ENCODE assay signal across 18 cellular contexts in genomic region chr2:96231316-96231715, GRCh38. TPM values are rescaled to one million over a fixed set of nuclear protein-coding genes. Genes with fewer than 3 reads are reported as not detected.
DNase-seq lines count a peak whose midpoint lies in the region; ATAC-seq, FAIRE-seq and TF ChIP-seq lines count a peak whose summit lies in the region.
"Had no signal": no experiment of that assay in that cellular context is flagged by ENCODE, and none has a peak within 500 bp of the region (broad histone marks: within the 10 kb centered on the region; RNA-seq: fewer than 3 reads in every experiment).

No MANE protein-coding gene starts in this region.

- FAIRE-seq in HepG2 (lab: Jason Lieb, UNC), result no peak
- FAIRE-seq: A204.1 had no signal

- no peaks in the 10 kb centered on the region for H3K27me3 Mint-ChIP-seq in dendritic cell treated with granulocyte-macrophage colony-stimulating factor and Interleukin-4, amounts not matched to agents 40 ng/mL and 50 ng/mL, for 4 days
- H3K27me3 Mint-ChIP-seq in neural crest cell (ENCODE audit: low read depth), result no peaks in the 10 kb centered on the region

- H3K27ac Mint-ChIP-seq in dendritic cell treated with granulocyte-macrophage colony-stimulating factor and Interleukin-4, amounts not matched to agents 40 ng/mL and 50 ng/mL, for 4 days, result peak overlapping the region; percentile 21
- H3K27ac Mint-ChIP-seq in neural crest cell (ENCODE audit: unreplicated experiment), result peak overlapping the region; percentile 37
- H3K27ac Mint-ChIP-seq: CD14-positive monocyte; CD8-positive, alpha-beta T cell had no signal

- no TSS peak for BruUV-seq in HepG2 (replicated peaks; lab: Mats Ljungman, UMichigan)

- TF ChIP-seq RAD21 in HepG2 (CRISPR knock-in tag; IDR thresholded peaks at IDR 0.05), result no peak

- no peak for TF ChIP-seq CTCF in OCI-LY1 (IDR thresholded peaks at IDR 0.05; ENCODE audit: low read length)
- no peak for TF ChIP-seq CTCF in neural crest cell (conservative IDR thresholded peaks at IDR 0.05)
- no peak for TF ChIP-seq CTCF in upper lobe of right lung (IDR thresholded peaks at IDR 0.05)
- no peak for TF ChIP-seq CTCF in HepG2 (CRISPR knock-in tag; IDR thresholded peaks at IDR 0.05)

- TF ChIP-seq EP300 in HepG2 (IDR thresholded peaks at IDR 0.05; ENCODE audit: low read depth in 2 of 2, low read length in 2 of 2) (no peak), HepG2 (CRISPR knock-in tag; IDR thresholded peaks at IDR 0.05; ENCODE audit: borderline replicate concordance) (no peak)

- H4K20me1 ChIP-seq in OCI-LY1 (ENCODE audit: insufficient read depth, low read length), result no peaks in the 10 kb centered on the region
- no peaks in the 10 kb centered on the region for H4K20me1 ChIP-seq in HepG2 (ENCODE audit: insufficient read depth, low read length)
- H4K20me1 ChIP-seq: BLaER1 had no signal

- peaks cover 6% of the 10 kb centered on the region for H3K36me3 Mint-ChIP-seq in dendritic cell treated with granulocyte-macrophage colony-stimulating factor and Interleukin-4, amounts not matched to agents 40 ng/mL and 50 ng/mL, for 4 days (ENCODE audit: low read depth)
- no peaks in the 10 kb centered on the region for H3K36me3 Mint-ChIP-seq in neural crest cell (ENCODE audit: low read depth)

- H2AFZ ChIP-seq in OCI-LY1 (ENCODE audit: low read length), result no peak overlapping the region
- no peak overlapping the region for H2AFZ ChIP-seq in HepG2 (ENCODE audit: low read length)

- H3K9ac ChIP-seq in OCI-LY1 (ENCODE audit: low read length), result no peak overlapping the region
- no peak overlapping the region for H3K9ac ChIP-seq in HepG2 (ENCODE audit: insufficient read depth, low read depth, low read length)
- H3K9ac ChIP-seq: BLaER1 had no signal

- no peak for ATAC-seq in upper lobe of right lung
- no peak for ATAC-seq in HepG2
- ATAC-seq: CD8-positive, alpha-beta T cell had no signal

- in situ Hi-C loops in HepG2 (cut with HindIII; ENCODE audit: extremely low pct_ligation_motif_present, low pct_unique_long_range_greater_than_20kb), result no loop called here

- H3K79me2 ChIP-seq in OCI-LY1 (ENCODE audit: insufficient read depth, low read length) (0 out of 2 replicates have a peak, but pooled peaks cover 5% of the 10 kb centered on the region), HepG2 (ENCODE audit: insufficient read depth, low read length) (no peaks in the 10 kb centered on the region)

- peaks cover 23% of the 10 kb centered on the region for H3K4me1 Mint-ChIP-seq in dendritic cell treated with granulocyte-macrophage colony-stimulating factor and Interleukin-4, amounts not matched to agents 40 ng/mL and 50 ng/mL, for 4 days (ENCODE audit: low read depth)
- H3K4me1 Mint-ChIP-seq in neural crest cell, result no peaks in the 10 kb centered on the region

- no peaks in the 10 kb centered on the region for H3F3A ChIP-seq in OCI-LY1 (ENCODE audit: insufficient read depth, low read length)

- CTCF ChIA-PET in HepG2 (lab: Yijun Ruan, JAX; ENCODE audit: low intra/inter-chr PET ratio, low total read pairs), result no interaction called here

- H3K4me1 ChIP-seq in OCI-LY1 (ENCODE audit: insufficient read depth, low read length, severe bottlenecking) (peaks cover 27% of the 10 kb centered on the region), upper lobe of right lung (no peaks in the 10 kb centered on the region), HepG2 (ENCODE audit: insufficient read depth, low read length) (no peaks in the 10 kb centered on the region)

- H3K9me2 ChIP-seq in OCI-LY1 (ENCODE audit: low read depth, low read length), result no peaks in the 10 kb centered on the region

- WGBS in HepG2 (ENCODE audit: low lambda C conversion rate), result 98% methylated on average over 4 of the region's 4 CpGs

- no peaks in the 10 kb centered on the region for H3K27me3 ChIP-seq in OCI-LY1 (ENCODE audit: insufficient read depth, low read length)
- no peaks in the 10 kb centered on the region for H3K27me3 ChIP-seq in upper lobe of right lung
- H3K27me3 ChIP-seq in HepG2 (ENCODE audit: control insufficient read depth in 1 of 2, insufficient read depth in 2 of 2, low read length in 2 of 2), result no peaks in the 10 kb centered on the region
- H3K27me3 ChIP-seq: BLaER1 had no signal

- H3K4me2 ChIP-seq in OCI-LY1 (ENCODE audit: low read length) (no peak overlapping the region), HepG2 (ENCODE audit: low read depth, low read length) (no peak overlapping the region)
- H3K4me2 ChIP-seq: BLaER1 had no signal

- POLR2A ChIA-PET in HepG2 (lab: Yijun Ruan, JAX), result no interaction called here

- no peak overlapping the region for H3K4me3 ChIP-seq in OCI-LY1 (ENCODE audit: low read depth, low read length, poor library complexity, severe bottlenecking)
- no peak overlapping the region for H3K4me3 ChIP-seq in upper lobe of right lung
- H3K4me3 ChIP-seq in HepG2 (replicated peaks in 1 of 3; ENCODE audit: insufficient read depth in 1 of 3, low read depth in 2 of 3, low read length in 3 of 3), result no peak overlapping the region
- H3K4me3 ChIP-seq: BLaER1 had no signal

- no peak for DNase-seq in neural crest cell (ENCODE audit: low read depth, low spot score)
- peak; percentile 21 for DNase-seq in upper lobe of right lung
- DNase-seq in activated naive CD4-positive, alpha-beta T cell treated with Interleukin-2 at 50 U/mL for 16 hours, result no peak
- no peak for DNase-seq in HepG2 (ENCODE audit: low spot score)
- no peak for DNase-seq in activated CD8-positive, alpha-beta memory T cell treated with anti-CD3 and anti-CD28 coated beads, Interleukin-2, amount 50 U/mL, for 48 hours
- no peak for DNase-seq in iPS-NIHi11 (ENCODE audit: low spot score)
- DNase-seq: ACHN; Calu3; CD8-positive, alpha-beta T cell; DMS79 treated with DMSO at 0.1 percent for 48 hours; GF-D8; GOT3; H7 had no signal

- H3K4me3 Mint-ChIP-seq in dendritic cell treated with granulocyte-macrophage colony-stimulating factor and Interleukin-4, amounts not matched to agents 40 ng/mL and 50 ng/mL, for 4 days, result no peak overlapping the region
- no peak overlapping the region for H3K4me3 Mint-ChIP-seq in neural crest cell
- H3K4me3 Mint-ChIP-seq: CD14-positive monocyte; CD8-positive, alpha-beta T cell had no signal

- no peak for TF ChIP-seq POLR2A in HepG2 (IDR thresholded peaks at IDR 0.05; ENCODE audit: insufficient read depth in 1 of 2, low read depth in 2 of 2, low read length in 2 of 2)

- H3K9me3 Mint-ChIP-seq in dendritic cell treated with granulocyte-macrophage colony-stimulating factor and Interleukin-4, amounts not matched to agents 40 ng/mL and 50 ng/mL, for 4 days, result no peaks in the 10 kb centered on the region
- no peaks in the 10 kb centered on the region for H3K9me3 Mint-ChIP-seq in neural crest cell
- H3K9me3 Mint-ChIP-seq: CD8-positive, alpha-beta T cell had no signal

- H3K9me3 ChIP-seq in OCI-LY1 (ENCODE audit: low read length) (no peaks in the 10 kb centered on the region), upper lobe of right lung (no peaks in the 10 kb centered on the region), HepG2 (ENCODE audit: low read length) (no peaks in the 10 kb centered on the region)
- H3K9me3 ChIP-seq: BLaER1 had no signal

- H3K36me3 ChIP-seq in OCI-LY1 (ENCODE audit: insufficient read depth, low read length) (no peaks in the 10 kb centered on the region), upper lobe of right lung (no peaks in the 10 kb centered on the region), HepG2 (replicated peaks in 1 of 2; ENCODE audit: control insufficient read depth in 1 of 2, insufficient read depth in 2 of 2, low read length in 2 of 2) (peaks cover 0 to 2% of the 10 kb centered on the region in 2 experiments; a peak in 1 of 5 replicates)

- H3K27ac ChIP-seq in OCI-LY1 (ENCODE audit: low read depth, low read length, poor library complexity, severe bottlenecking) (peak overlapping the region; percentile 40), upper lobe of right lung (no peak overlapping the region), HepG2 (ENCODE audit: extremely low read length, insufficient read depth, low read length) (no peak overlapping the region)
- H3K27ac ChIP-seq: BLaER1 had no signal

- intact Hi-C loops in dendritic cell treated with granulocyte-macrophage colony-stimulating factor and Interleukin-4, amounts not matched to agents 40 ng/mL and 50 ng/mL, for 4 days (cut with micrococcal nuclease), result no loop called here
- intact Hi-C loops in upper lobe of right lung (cut with DNase I), result no loop called here
- intact Hi-C loops in HepG2 (cut with micrococcal nuclease; ENCODE audit: unreplicated experiment), result no loop called here

RNA-seq across cellular contexts. Expression of gene STARD7, which starts 22.7 kb away (rescaled TPM):
- total RNA-seq in neural crest cell (178 and 186 TPM in 2 replicates), upper lobe of right lung (156 TPM), HepG2 (2016; rRNA removed; fragmentation: Illumina TruSeq; extraction: Trizol) (300 and 332 TPM in 2 replicates)
- total RNA-seq in HepG2 (2016; cell fraction: cytosol; rRNA removed; fragmentation: Illumina TruSeq; extraction: Trizol; ENCODE audit: low read depth), result 45.1 and 56.7 TPM in 2 replicates
- 302 and 329 TPM in 2 replicates for total RNA-seq in HepG2 (2016; cell fraction: insoluble cytoplasmic fraction; rRNA removed; fragmentation: Illumina TruSeq; extraction: Trizol)
- 220 and 258 TPM in 2 replicates for total RNA-seq in HepG2 (2016; cell fraction: membrane; rRNA removed; fragmentation: Illumina TruSeq; extraction: Trizol)
- 168 and 191 TPM in 2 replicates for total RNA-seq in HepG2 (2016; cell fraction: nucleus; rRNA removed; fragmentation: Illumina TruSeq; extraction: Trizol)
- 67.2 and 88.2 TPM in 2 replicates for polyA plus RNA-seq in HepG2 (2011; rRNA removed)
- 44.2 and 66.6 TPM in 2 replicates for polyA plus RNA-seq in HepG2 (2011; cell fraction: cytosol; rRNA removed)
- polyA plus RNA-seq in HepG2 (2011; cell fraction: nucleus; rRNA removed), result 90.2 and 107 TPM in 2 replicates
- polyA plus RNA-seq in HepG2 (2012), result 93.8 and 117 TPM in 2 replicates
- polyA plus RNA-seq in HepG2 (2016; cell fraction: cytosol; fragmentation: Illumina TruSeq; extraction: Trizol; ENCODE audit: low read depth), result 26.0 and 34.9 TPM in 2 replicates
- polyA plus RNA-seq in HepG2 (2016; cell fraction: insoluble cytoplasmic fraction; fragmentation: Illumina TruSeq; extraction: Trizol; ENCODE audit: low read depth), result 237 and 245 TPM in 2 replicates
- 111 and 128 TPM in 2 replicates for polyA plus RNA-seq in HepG2 (2016; cell fraction: membrane; fragmentation: Illumina TruSeq; extraction: Trizol; ENCODE audit: low read depth)
- polyA plus RNA-seq in HepG2 (2016; cell fraction: nucleus; fragmentation: Illumina TruSeq; extraction: Trizol; ENCODE audit: insufficient read depth, low read depth), result 205 and 220 TPM in 2 replicates
- 78.3 and 92.3 TPM in 2 replicates for polyA minus RNA-seq in HepG2 (2011; rRNA and poly(A)+ RNA removed; ENCODE audit: low replicate concordance)
- 89.8 and 100 TPM in 2 replicates for polyA minus RNA-seq in HepG2 (2011; cell fraction: cytosol; rRNA and poly(A)+ RNA removed)
- polyA minus RNA-seq in HepG2 (2011; cell fraction: nucleus; rRNA and poly(A)+ RNA removed), result 137 and 187 TPM in 2 replicates

RNA-seq across cellular contexts. Expression of gene TMEM127, which starts 34.5 kb away (rescaled TPM):
- total RNA-seq in neural crest cell (28.8 and 30.6 TPM in 2 replicates), upper lobe of right lung (67.3 TPM), HepG2 (2016; rRNA removed; fragmentation: Illumina TruSeq; extraction: Trizol) (15.7 and 21.5 TPM in 2 replicates)
- 1.6 and 1.7 TPM in 2 replicates for total RNA-seq in HepG2 (2016; cell fraction: cytosol; rRNA removed; fragmentation: Illumina TruSeq; extraction: Trizol; ENCODE audit: low read depth)
- total RNA-seq in HepG2 (2016; cell fraction: insoluble cytoplasmic fraction; rRNA removed; fragmentation: Illumina TruSeq; extraction: Trizol), result 13.2 and 21.0 TPM in 2 replicates
- 7.2 and 9.0 TPM in 2 replicates for total RNA-seq in HepG2 (2016; cell fraction: membrane; rRNA removed; fragmentation: Illumina TruSeq; extraction: Trizol)
- total RNA-seq in HepG2 (2016; cell fraction: nucleus; rRNA removed; fragmentation: Illumina TruSeq; extraction: Trizol), result 18.7 and 20.0 TPM in 2 replicates
- 33.9 and 45.2 TPM in 2 replicates for polyA plus RNA-seq in HepG2 (2011; rRNA removed)
- 24.6 and 25.3 TPM in 2 replicates for polyA plus RNA-seq in HepG2 (2011; cell fraction: cytosol; rRNA removed)
- 23.8 and 26.6 TPM in 2 replicates for polyA plus RNA-seq in HepG2 (2011; cell fraction: nucleus; rRNA removed)
- 18.5 and 22.4 TPM in 2 replicates for polyA plus RNA-seq in HepG2 (2012)
- 1.5 and 1.9 TPM in 2 replicates for polyA plus RNA-seq in HepG2 (2016; cell fraction: cytosol; fragmentation: Illumina TruSeq; extraction: Trizol; ENCODE audit: low read depth)
- 13.9 and 16.7 TPM in 2 replicates for polyA plus RNA-seq in HepG2 (2016; cell fraction: insoluble cytoplasmic fraction; fragmentation: Illumina TruSeq; extraction: Trizol; ENCODE audit: low read depth)
- 5.0 and 5.8 TPM in 2 replicates for polyA plus RNA-seq in HepG2 (2016; cell fraction: membrane; fragmentation: Illumina TruSeq; extraction: Trizol; ENCODE audit: low read depth)
- 26.4 and 31.8 TPM in 2 replicates for polyA plus RNA-seq in HepG2 (2016; cell fraction: nucleus; fragmentation: Illumina TruSeq; extraction: Trizol; ENCODE audit: insufficient read depth, low read depth)
- polyA minus RNA-seq in HepG2 (2011; rRNA and poly(A)+ RNA removed; ENCODE audit: low replicate concordance), result 75.3 and 118 TPM in 2 replicates
- polyA minus RNA-seq in HepG2 (2011; cell fraction: cytosol; rRNA and poly(A)+ RNA removed), result 16.4 and 21.8 TPM in 2 replicates
- polyA minus RNA-seq in HepG2 (2011; cell fraction: nucleus; rRNA and poly(A)+ RNA removed), result 26.3 and 29.3 TPM in 2 replicates

RNA-seq across cellular contexts. Expression of gene CIAO1, which starts 34.7 kb away (rescaled TPM):
- 89.8 and 91.1 TPM in 2 replicates for total RNA-seq in neural crest cell
- total RNA-seq in upper lobe of right lung, result 61.7 TPM
- total RNA-seq in HepG2 (2016; rRNA removed; fragmentation: Illumina TruSeq; extraction: Trizol), result 99.3 and 118 TPM in 2 replicates
- total RNA-seq in HepG2 (2016; cell fraction: cytosol; rRNA removed; fragmentation: Illumina TruSeq; extraction: Trizol; ENCODE audit: low read depth), result 14.9 and 15.6 TPM in 2 replicates
- total RNA-seq in HepG2 (2016; cell fraction: insoluble cytoplasmic fraction; rRNA removed; fragmentation: Illumina TruSeq; extraction: Trizol), result 102 and 121 TPM in 2 replicates
- 38.1 and 39.7 TPM in 2 replicates for total RNA-seq in HepG2 (2016; cell fraction: membrane; rRNA removed; fragmentation: Illumina TruSeq; extraction: Trizol)
- 61.9 and 65.1 TPM in 2 replicates for total RNA-seq in HepG2 (2016; cell fraction: nucleus; rRNA removed; fragmentation: Illumina TruSeq; extraction: Trizol)
- 109 and 120 TPM in 2 replicates for polyA plus RNA-seq in HepG2 (2011; rRNA removed)
- 120 and 159 TPM in 2 replicates for polyA plus RNA-seq in HepG2 (2011; cell fraction: cytosol; rRNA removed)
- polyA plus RNA-seq in HepG2 (2011; cell fraction: nucleus; rRNA removed), result 110 and 111 TPM in 2 replicates
- polyA plus RNA-seq in HepG2 (2012), result 69.5 and 70.0 TPM in 2 replicates
- polyA plus RNA-seq in HepG2 (2016; cell fraction: cytosol; fragmentation: Illumina TruSeq; extraction: Trizol; ENCODE audit: low read depth), result 16.2 and 16.4 TPM in 2 replicates
- polyA plus RNA-seq in HepG2 (2016; cell fraction: insoluble cytoplasmic fraction; fragmentation: Illumina TruSeq; extraction: Trizol; ENCODE audit: low read depth), result 117 and 126 TPM in 2 replicates
- polyA plus RNA-seq in HepG2 (2016; cell fraction: membrane; fragmentation: Illumina TruSeq; extraction: Trizol; ENCODE audit: low read depth), result 29.3 and 29.6 TPM in 2 replicates
- 148 and 152 TPM in 2 replicates for polyA plus RNA-seq in HepG2 (2016; cell fraction: nucleus; fragmentation: Illumina TruSeq; extraction: Trizol; ENCODE audit: insufficient read depth, low read depth)
- 225 and 243 TPM in 2 replicates for polyA minus RNA-seq in HepG2 (2011; rRNA and poly(A)+ RNA removed; ENCODE audit: low replicate concordance)
- 65.5 and 66.8 TPM in 2 replicates for polyA minus RNA-seq in HepG2 (2011; cell fraction: cytosol; rRNA and poly(A)+ RNA removed)
- 49.4 and 55.6 TPM in 2 replicates for polyA minus RNA-seq in HepG2 (2011; cell fraction: nucleus; rRNA and poly(A)+ RNA removed)
